ENCODE assay signal across 10 cellular contexts in genomic region chr4:171644430-171645057, GRCh38.
DNase-seq lines count a peak whose midpoint lies in the region; ATAC-seq lines count a peak whose summit lies in the region.
"Had no signal": no experiment of that assay in that cellular context is flagged by ENCODE, and none has a peak within 500 bp of the region (broad histone marks: within the 10 kb centered on the region; RNA-seq: fewer than 3 reads in every experiment).

No MANE protein-coding gene starts in this region.

- no peak overlapping the region for H3K27ac Mint-ChIP-seq in activated CD4-positive, alpha-beta memory T cell treated with anti-CD3 and anti-CD28 coated beads, Interleukin-2, amount 10 ng/mL, durations not matched to agents 7 days and 5 days
- H3K27ac Mint-ChIP-seq: activated naive CD8-positive, alpha-beta T cell had no signal

- peaks cover 2% of the 10 kb centered on the region for H3K4me1 Mint-ChIP-seq in activated CD4-positive, alpha-beta memory T cell treated with anti-CD3 and anti-CD28 coated beads, Interleukin-2, amount 10 ng/mL, durations not matched to agents 7 days and 5 days

- POLR2A ChIA-PET in activated CD4-positive, alpha-beta memory T cell treated with anti-CD3 and anti-CD28 coated beads, Interleukin-2, amount 10 ng/mL, durations not matched to agents 7 days and 5 days (lab: Charles Lee): no interaction called here

- ATAC-seq in GM18502 (IDR thresholded peaks at IDR 0.05; ENCODE audit: poor library complexity, unreplicated experiment) (peak; percentile 83), GM21515 (IDR thresholded peaks at IDR 0.05; ENCODE audit: unreplicated experiment) (peak; percentile 86), HG03196 (IDR thresholded peaks at IDR 0.05; ENCODE audit: unreplicated experiment) (peak; percentile 95)

- DNase-seq in globus pallidus (ENCODE audit: low spot score): peak; percentile 18
- no peak for DNase-seq in activated CD4-positive, alpha-beta memory T cell treated with anti-CD3 and anti-CD28 coated beads, Interleukin-2, amount 10 ng/mL, durations not matched to agents 7 days and 5 days
- no peak for DNase-seq in activated CD4-positive, CD25-positive, alpha-beta regulatory T cell treated with anti-CD3 and anti-CD28 coated beads, Interleukin-2, amount 50 U/mL, for 72 hours
- DNase-seq in anterior cingulate cortex (lab: John Stamatoyannopoulos, UW): no peak
- no peak for DNase-seq in SKM-1 (lab: John Stamatoyannopoulos, UW; ENCODE audit: unreplicated experiment)
- DNase-seq: DND-41 had no signal

- no peaks in the 10 kb centered on the region for H3K27me3 Mint-ChIP-seq in activated CD4-positive, alpha-beta memory T cell treated with anti-CD3 and anti-CD28 coated beads, Interleukin-2, amount 10 ng/mL, durations not matched to agents 7 days and 5 days
- H3K27me3 Mint-ChIP-seq: activated naive CD8-positive, alpha-beta T cell had no signal

- CTCF ChIA-PET in activated CD4-positive, alpha-beta memory T cell treated with anti-CD3 and anti-CD28 coated beads, Interleukin-2, amount 10 ng/mL, durations not matched to agents 7 days and 5 days (lab: Charles Lee): no interaction called here

- H3K9me3 Mint-ChIP-seq in activated CD4-positive, alpha-beta memory T cell treated with anti-CD3 and anti-CD28 coated beads, Interleukin-2, amount 10 ng/mL, durations not matched to agents 7 days and 5 days: no peaks in the 10 kb centered on the region

- no peaks in the 10 kb centered on the region for H3K36me3 Mint-ChIP-seq in activated CD4-positive, alpha-beta memory T cell treated with anti-CD3 and anti-CD28 coated beads, Interleukin-2, amount 10 ng/mL, durations not matched to agents 7 days and 5 days (ENCODE audit: low read depth)
- H3K36me3 Mint-ChIP-seq: activated naive CD8-positive, alpha-beta T cell had no signal

- no peak overlapping the region for H3K4me3 Mint-ChIP-seq in activated CD4-positive, alpha-beta memory T cell treated with anti-CD3 and anti-CD28 coated beads, Interleukin-2, amount 10 ng/mL, durations not matched to agents 7 days and 5 days
- H3K4me3 Mint-ChIP-seq: activated naive CD8-positive, alpha-beta T cell had no signal
